ENCODE assay signal across 1 cellular context in genomic region chr6:11241154-11241792, GRCh38.
A peak's percentile ranks its signal among the peaks of the same experiment; 100 is the strongest.
TF ChIP-seq lines count a peak whose summit lies in the region.

No MANE protein-coding gene starts in this region.

TF ChIP-seq in HepG2, 621 proteins besides CTCF, POLR2A, EP300 and RAD21:
- TF ChIP-seq ZNF713 (CRISPR knock-in tag; IDR thresholded peaks at IDR 0.05) (0 out of 2 replicates have a peak, but pooled peaks have one; percentile 22), KLF6 (CRISPR knock-in tag; IDR thresholded peaks at IDR 0.05) (no peak), E2F1 (CRISPR knock-in tag; IDR thresholded peaks at IDR 0.05) (no peak), ZNF280B (CRISPR knock-in tag; IDR thresholded peaks at IDR 0.05; ENCODE audit: borderline replicate concordance) (no peak), PLSCR1 (CRISPR knock-in tag; IDR thresholded peaks at IDR 0.05; ENCODE audit: borderline replicate concordance) (0 out of 2 replicates have a peak, but pooled peaks have one; percentile 45), GATA4 (IDR thresholded peaks at IDR 0.05; ENCODE audit: borderline replicate concordance, low read depth) (no peak), ZNF597 (CRISPR knock-in tag; IDR thresholded peaks at IDR 0.05) (no peak), ZNF33B (CRISPR knock-in tag; IDR thresholded peaks at IDR 0.05) (no peak), SIN3A (IDR thresholded peaks at IDR 0.05; ENCODE audit: borderline replicate concordance, low read depth, low read length) (no peak), MTA1 (CRISPR knock-in tag; IDR thresholded peaks at IDR 0.05; ENCODE audit: borderline replicate concordance) (no peak), ZNF605 (CRISPR knock-in tag; IDR thresholded peaks at IDR 0.05) (no peak), ATF7 (IDR thresholded peaks at IDR 0.05) (peak; percentile 82), ATF7 (CRISPR knock-in tag; IDR thresholded peaks at IDR 0.05) (peak; percentile 6; the same call in 1 of the 2 replicates), NCOA2 (CRISPR knock-in tag; IDR thresholded peaks at IDR 0.05) (no peak), MEF2D (CRISPR knock-in tag; IDR thresholded peaks at IDR 0.05) (0 out of 2 replicates have a peak, but pooled peaks have one; percentile 34), PITX1 (CRISPR knock-in tag; IDR thresholded peaks at IDR 0.05) (0 out of 2 replicates have a peak, but pooled peaks have one; percentile 12), ZNF329 (CRISPR knock-in tag; IDR thresholded peaks at IDR 0.05; ENCODE audit: low read depth) (peak; percentile 7; the same call in 1 of the 2 replicates), ZNF607 (CRISPR knock-in tag; IDR thresholded peaks at IDR 0.05; ENCODE audit: borderline replicate concordance) (peak; percentile 11; the same call in 1 of the 2 replicates), ARNT (IDR thresholded peaks at IDR 0.05) (no peak), ZBTB8A (CRISPR knock-in tag; IDR thresholded peaks at IDR 0.05; ENCODE audit: borderline replicate concordance, low read depth) (no peak), ZNF136 (CRISPR knock-in tag; IDR thresholded peaks at IDR 0.05; ENCODE audit: low read depth) (no peak), ZNF512 (CRISPR knock-in tag; IDR thresholded peaks at IDR 0.05) (no peak), ZNF75D (CRISPR knock-in tag; IDR thresholded peaks at IDR 0.05; ENCODE audit: borderline replicate concordance) (no peak), IKZF5 (CRISPR knock-in tag; IDR thresholded peaks at IDR 0.05) (no peak), KLF16 (CRISPR knock-in tag; IDR thresholded peaks at IDR 0.05) (peak in 1 of 2 experiments; percentile 21; a peak in 1 of 4 replicates), ZFP1 (CRISPR knock-in tag; IDR thresholded peaks at IDR 0.05) (no peak), ZBTB38 (CRISPR knock-in tag; IDR thresholded peaks at IDR 0.05) (no peak)
- TF ChIP-seq, protein P1, sequence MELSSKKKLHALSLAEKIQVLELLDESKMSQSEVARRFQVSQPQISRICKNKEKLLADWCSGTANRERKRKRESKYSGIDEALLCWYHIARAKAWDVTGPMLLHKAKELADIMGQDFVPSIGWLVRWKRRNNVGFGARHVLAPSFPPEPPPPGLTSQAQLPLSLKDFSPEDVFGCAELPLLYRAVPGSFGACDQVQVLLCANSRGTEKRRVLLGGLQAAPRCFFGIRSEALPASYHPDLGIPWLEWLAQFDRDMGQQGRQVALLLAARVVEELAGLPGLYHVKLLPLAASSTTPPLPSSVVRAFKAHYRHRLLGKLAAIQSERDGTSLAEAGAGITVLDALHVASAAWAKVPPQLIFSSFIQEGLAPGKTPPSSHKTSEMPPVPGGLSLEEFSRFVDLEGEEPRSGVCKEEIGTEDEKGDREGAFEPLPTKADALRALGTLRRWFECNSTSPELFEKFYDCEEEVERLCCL (CRISPR knock-in tag; IDR thresholded peaks at IDR 0.05; ENCODE audit: borderline replicate concordance), result 0 out of 2 replicates have a peak, but pooled peaks have one; percentile 54
- TF ChIP-seq, protein P2, sequence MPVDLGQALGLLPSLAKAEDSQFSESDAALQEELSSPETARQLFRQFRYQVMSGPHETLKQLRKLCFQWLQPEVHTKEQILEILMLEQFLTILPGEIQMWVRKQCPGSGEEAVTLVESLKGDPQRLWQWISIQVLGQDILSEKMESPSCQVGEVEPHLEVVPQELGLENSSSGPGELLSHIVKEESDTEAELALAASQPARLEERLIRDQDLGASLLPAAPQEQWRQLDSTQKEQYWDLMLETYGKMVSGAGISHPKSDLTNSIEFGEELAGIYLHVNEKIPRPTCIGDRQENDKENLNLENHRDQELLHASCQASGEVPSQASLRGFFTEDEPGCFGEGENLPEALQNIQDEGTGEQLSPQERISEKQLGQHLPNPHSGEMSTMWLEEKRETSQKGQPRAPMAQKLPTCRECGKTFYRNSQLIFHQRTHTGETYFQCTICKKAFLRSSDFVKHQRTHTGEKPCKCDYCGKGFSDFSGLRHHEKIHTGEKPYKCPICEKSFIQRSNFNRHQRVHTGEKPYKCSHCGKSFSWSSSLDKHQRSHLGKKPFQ (CRISPR knock-in tag; IDR thresholded peaks at IDR 0.05; ENCODE audit: insufficient replicate concordance), result peak; percentile 11
- TF ChIP-seq, protein P3, sequence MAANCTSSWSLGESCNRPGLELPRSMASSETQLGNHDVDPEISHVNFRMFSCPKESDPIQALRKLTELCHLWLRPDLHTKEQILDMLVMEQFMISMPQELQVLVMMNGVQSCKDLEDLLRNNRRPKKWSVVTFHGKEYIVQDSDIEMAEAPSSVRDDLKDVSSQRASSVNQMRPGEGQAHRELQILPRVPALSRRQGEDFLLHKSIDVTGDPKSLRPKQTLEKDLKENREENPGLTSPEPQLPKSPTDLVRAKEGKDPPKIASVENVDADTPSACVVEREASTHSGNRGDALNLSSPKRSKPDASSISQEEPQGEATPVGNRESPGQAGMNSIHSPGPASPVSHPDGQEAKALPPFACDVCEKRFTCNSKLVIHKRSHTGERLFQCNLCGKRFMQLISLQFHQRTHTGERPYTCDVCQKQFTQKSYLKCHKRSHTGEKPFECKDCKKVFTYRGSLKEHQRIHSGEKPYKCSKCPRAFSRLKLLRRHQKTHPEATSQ (CRISPR knock-in tag; IDR thresholded peaks at IDR 0.05; ENCODE audit: borderline replicate concordance), result no peak
